Comparison of ENCODE assay signal across 8 cellular contexts in genomic region chrX:46545111-46546005, GRCh38. TPM values are rescaled to one million over a fixed set of nuclear protein-coding genes. Genes with fewer than 3 reads are reported as not detected.
A peak's percentile ranks its signal among the peaks of the same experiment; 100 is the strongest.
DNase-seq lines count a peak whose midpoint lies in the region; ATAC-seq and TF ChIP-seq lines count a peak whose summit lies in the region.

ZNF674 (minus strand) TSS chrX:46545421; CDS start chrX:46542087, 3,334 bp downstream.

- H4K20me1 ChIP-seq in DND-41 (ENCODE audit: insufficient read depth, low read length) (peaks cover 7% of the 10 kb centered on the region; the same call in 1 of the 2 replicates), fibroblast of lung (ENCODE audit: control insufficient read depth, extremely low read depth, insufficient read depth, low read length) (no peaks in the 10 kb centered on the region)

- peak; percentile 92 for DNase-seq in DND-41
- peak; percentile 96 for DNase-seq in KBM-7
- peak; percentile 92 to 94 for DNase-seq in activated T-cell treated with anti-CD3 and anti-CD28 coated beads, Interleukin-2, amount 50 U/mL, for 72 hours
- peak; percentile 87 to 92 for DNase-seq in fibroblast of lung (ENCODE audit: low read depth in 2 of 2)
- DNase-seq in naive thymus-derived CD4-positive, alpha-beta T cell, result peak; percentile 84 to 93 (median 90)

- intact Hi-C loops in naive thymus-derived CD4-positive, alpha-beta T cell (cut with micrococcal nuclease), result loop anchor here (1.0 to 10.0 kb wide), 13 partner anchors 28 to 1673 kb away; partner anchors contain the start of genes CHST7 (in 2 of the 2), KDM6A (in 2 of the 2), NDUFB11 (in 2 of the 2) and RBM10 (in 2 of the 2)

- H3K9me3 ChIP-seq in DND-41 (ENCODE audit: insufficient read depth, low read length, severe bottlenecking) (no peaks in the 10 kb centered on the region), fibroblast of lung (ENCODE audit: control insufficient read depth, insufficient read depth, low read depth, low read length) (no peaks in the 10 kb centered on the region)
- no peaks in the 10 kb centered on the region for H3K9me3 ChIP-seq in naive thymus-derived CD4-positive, alpha-beta T cell (ENCODE audit: control insufficient read depth in 2 of 3, low read length in 3 of 3)

- H2AFZ ChIP-seq in DND-41 (ENCODE audit: low read depth, low read length), result peak within 1 kb of the TSS; percentile 87
- H2AFZ ChIP-seq in fibroblast of lung (ENCODE audit: low read length), result peak within 1 kb of the TSS; percentile 28

- POLR2A ChIA-PET in naive thymus-derived CD4-positive, alpha-beta T cell (lab: Charles Lee), result no interaction called here

- H3K36me3 ChIP-seq in DND-41 (ENCODE audit: insufficient read depth, low read length) (peaks cover 18% of the 10 kb centered on the region), fibroblast of lung (ENCODE audit: control insufficient read depth, insufficient read depth, low read length) (no peaks in the 10 kb centered on the region)
- H3K36me3 ChIP-seq in naive thymus-derived CD4-positive, alpha-beta T cell (ENCODE audit: control insufficient read depth in 2 of 3, insufficient read depth in 3 of 3, low read length in 3 of 3), result no peaks in the 10 kb centered on the region

- in situ Hi-C loops in KBM-7 (cut with MboI; ENCODE audit: low pct_unique_long_range_greater_than_20kb, low sequenced_read_pairs), result no loop called here

- ATAC-seq in DND-41 (ENCODE audit: insufficient read depth, low read depth) (peak; percentile 95), GM21723 (IDR thresholded peaks at IDR 0.05; ENCODE audit: unreplicated experiment) (peak; percentile 82)
- ATAC-seq in activated T-cell treated with anti-CD3 and anti-CD28 coated beads, Interleukin-2, amount 50 U/mL, for 72 hours (replicated peaks in 1 of 2), result peak; percentile 89 to 92
- peak; percentile 97 for ATAC-seq in naive thymus-derived CD4-positive, alpha-beta T cell
- ATAC-seq in stimulated activated memory B cell treated with anti-CD40 and anti-IgM and Interleukin-4, amounts not matched to agents 10 μg/mL and 1 μg/mL and 100 μg/mL, for 72 hours, result peak; percentile 95

- peaks cover 2% of the 10 kb centered on the region in 2 donors for H3K36me3 Mint-ChIP-seq in activated T-cell treated with anti-CD3 and anti-CD28 coated beads, Interleukin-2, amount 50 U/mL, for 72 hours (ENCODE audit: insufficient read depth in 2 of 2)
- peaks cover 0 to 6% (median 3%) of the 10 kb centered on the region in 5 donors for H3K36me3 Mint-ChIP-seq in naive thymus-derived CD4-positive, alpha-beta T cell
- H3K36me3 Mint-ChIP-seq in stimulated activated memory B cell treated with anti-CD40 and anti-IgM and Interleukin-4, amounts not matched to agents 10 μg/mL and 1 μg/mL and 100 μg/mL, for 72 hours, result peaks cover 6% of the 10 kb centered on the region

- peak; percentile 63 for TF ChIP-seq CTCF in DND-41 (IDR thresholded peaks at IDR 0.05; ENCODE audit: borderline replicate concordance, extremely low read depth, low read length, poor library complexity, severe bottlenecking)
- TF ChIP-seq CTCF in fibroblast of lung (conservative IDR thresholded peaks at IDR 0.05 in 1 of 2, IDR thresholded peaks at IDR 0.05 in 1 of 2; ENCODE audit: low read depth in 1 of 2, low read length in 2 of 2), result no peak

- H3K9me3 Mint-ChIP-seq in activated T-cell treated with anti-CD3 and anti-CD28 coated beads, Interleukin-2, amount 50 U/mL, for 72 hours, result peaks cover 0 to 3% of the 10 kb centered on the region in 2 donors
- H3K9me3 Mint-ChIP-seq in naive thymus-derived CD4-positive, alpha-beta T cell, result peaks cover 0 to 4% (median 0%) of the 10 kb centered on the region in 11 donors
- H3K9me3 Mint-ChIP-seq in stimulated activated memory B cell treated with anti-CD40 and anti-IgM and Interleukin-4, amounts not matched to agents 10 μg/mL and 1 μg/mL and 100 μg/mL, for 72 hours, result no peaks in the 10 kb centered on the region

- no peaks in the 10 kb centered on the region for H3K27me3 Mint-ChIP-seq in activated T-cell treated with anti-CD3 and anti-CD28 coated beads, Interleukin-2, amount 50 U/mL, for 72 hours (ENCODE audit: low read depth)
- H3K27me3 Mint-ChIP-seq in naive thymus-derived CD4-positive, alpha-beta T cell, result no peaks in the 10 kb centered on the region
- H3K27me3 Mint-ChIP-seq in stimulated activated memory B cell treated with anti-CD40 and anti-IgM and Interleukin-4, amounts not matched to agents 10 μg/mL and 1 μg/mL and 100 μg/mL, for 72 hours, result no peaks in the 10 kb centered on the region

- H3K9ac ChIP-seq in DND-41 (ENCODE audit: low read depth, low read length) (peak within 1 kb of the TSS; percentile 88), fibroblast of lung (ENCODE audit: insufficient read depth, low read length) (peak within 1 kb of the TSS; percentile 91)

- peak within 1 kb of the TSS; percentile 74 to 79; a peak in 3 of 4 replicates for H3K4me3 ChIP-seq in DND-41 (ENCODE audit: low read depth in 1 of 2, low read length in 2 of 2)
- H3K4me3 ChIP-seq in fibroblast of lung (replicated peaks in 1 of 4; ENCODE audit: control extremely low read depth in 1 of 4, insufficient read depth in 1 of 4, low read depth in 3 of 4, low read length in 4 of 4), result peak within 1 kb of the TSS; percentile 68 to 82 (median 78)
- H3K4me3 ChIP-seq in naive thymus-derived CD4-positive, alpha-beta T cell (ENCODE audit: low read length), result peak within 1 kb of the TSS; percentile 81

- peak within 1 kb of the TSS; percentile 67 for H3K4me2 ChIP-seq in DND-41 (ENCODE audit: insufficient read depth, low read length)
- peak within 1 kb of the TSS; percentile 79 for H3K4me2 ChIP-seq in fibroblast of lung (ENCODE audit: extremely low read depth, insufficient read depth, low read length)

- peaks cover 28% of the 10 kb centered on the region for H3K4me1 Mint-ChIP-seq in activated T-cell treated with anti-CD3 and anti-CD28 coated beads, Interleukin-2, amount 50 U/mL, for 72 hours (ENCODE audit: low read depth)
- peaks cover 0 to 29% (median 25%) of the 10 kb centered on the region in 7 donors for H3K4me1 Mint-ChIP-seq in naive thymus-derived CD4-positive, alpha-beta T cell
- peaks cover 15% of the 10 kb centered on the region for H3K4me1 Mint-ChIP-seq in stimulated activated memory B cell treated with anti-CD40 and anti-IgM and Interleukin-4, amounts not matched to agents 10 μg/mL and 1 μg/mL and 100 μg/mL, for 72 hours

- H3K27ac Mint-ChIP-seq in activated T-cell treated with anti-CD3 and anti-CD28 coated beads, Interleukin-2, amount 50 U/mL, for 72 hours, result peak within 1 kb of the TSS; percentile 97
- peak within 1 kb of the TSS; percentile 93 to 100 (median 96) for H3K27ac Mint-ChIP-seq in naive thymus-derived CD4-positive, alpha-beta T cell
- H3K27ac Mint-ChIP-seq in stimulated activated memory B cell treated with anti-CD40 and anti-IgM and Interleukin-4, amounts not matched to agents 10 μg/mL and 1 μg/mL and 100 μg/mL, for 72 hours, result peak within 1 kb of the TSS; percentile 90

- peak within 1 kb of the TSS; percentile 85 to 96 for H3K4me3 Mint-ChIP-seq in activated T-cell treated with anti-CD3 and anti-CD28 coated beads, Interleukin-2, amount 50 U/mL, for 72 hours
- H3K4me3 Mint-ChIP-seq in naive thymus-derived CD4-positive, alpha-beta T cell, result peak within 1 kb of the TSS; percentile 92 to 100 (median 96)
- H3K4me3 Mint-ChIP-seq in stimulated activated memory B cell treated with anti-CD40 and anti-IgM and Interleukin-4, amounts not matched to agents 10 μg/mL and 1 μg/mL and 100 μg/mL, for 72 hours, result peak within 1 kb of the TSS; percentile 96

- H3K79me2 ChIP-seq in DND-41 (ENCODE audit: insufficient read depth, low read length), result peaks cover 47% of the 10 kb centered on the region
- H3K79me2 ChIP-seq in fibroblast of lung (ENCODE audit: control insufficient read depth, insufficient read depth, low read length), result peaks cover 30% of the 10 kb centered on the region

- peaks cover 29% of the 10 kb centered on the region for H3K4me1 ChIP-seq in DND-41 (ENCODE audit: insufficient read depth, low read length)
- H3K4me1 ChIP-seq in fibroblast of lung (ENCODE audit: control insufficient read depth, extremely low read depth, insufficient read depth, low read length), result peaks cover 2% of the 10 kb centered on the region
- H3K4me1 ChIP-seq in naive thymus-derived CD4-positive, alpha-beta T cell (ENCODE audit: control insufficient read depth in 2 of 2, insufficient read depth in 2 of 2, low read length in 2 of 2), result peaks cover 6 to 18% of the 10 kb centered on the region in 2 donors

- peak within 1 kb of the TSS; percentile 89 for H3K27ac ChIP-seq in DND-41 (ENCODE audit: low read length)
- H3K27ac ChIP-seq in fibroblast of lung (ENCODE audit: insufficient read depth, low read length), result peak within 1 kb of the TSS; percentile 92
- H3K27ac ChIP-seq in naive thymus-derived CD4-positive, alpha-beta T cell (ENCODE audit: low read depth, low read length), result peak within 1 kb of the TSS; percentile 90

- H3K27me3 ChIP-seq in DND-41 (ENCODE audit: insufficient read depth, low read length, poor library complexity) (no peaks in the 10 kb centered on the region), fibroblast of lung (ENCODE audit: control insufficient read depth, insufficient read depth, low read length) (no peaks in the 10 kb centered on the region)
- no peaks in the 10 kb centered on the region for H3K27me3 ChIP-seq in naive thymus-derived CD4-positive, alpha-beta T cell (ENCODE audit: control insufficient read depth in 2 of 2, insufficient read depth in 2 of 2, low read length in 2 of 2)

- CTCF ChIA-PET in naive thymus-derived CD4-positive, alpha-beta T cell (lab: Charles Lee), result no interaction called here

RNA-seq across cellular contexts. Expression of gene ZNF674, which starts in this region (rescaled TPM):
- polyA plus RNA-seq in PFSK-1 (2012; ENCODE audit: insufficient read length, low read depth), result 7.3 TPM
- total RNA-seq in activated T-cell treated with anti-CD3 and anti-CD28 coated beads, Interleukin-2, amount 50 U/mL, for 72 hours, result 1 to 10 TPM; 3.7 to 4.3 TPM
- total RNA-seq in fibroblast of lung, result 6.9 and 8.3 TPM in 2 replicates
- polyA plus RNA-seq in fibroblast of lung, result 1.8 and 3.2 TPM in 2 replicates
- 1.1 and 1.7 TPM in 2 replicates for polyA plus RNA-seq in fibroblast of lung (2012)
- polyA minus RNA-seq in fibroblast of lung (ENCODE audit: low replicate concordance), result 9.6 and 13.8 TPM in 2 replicates
- total RNA-seq in naive thymus-derived CD4-positive, alpha-beta T cell, result 1 to 10 TPM; 2.1 to 6.9 (median 5.8) TPM
- polyA plus RNA-seq in naive thymus-derived CD4-positive, alpha-beta T cell, result under 1 TPM; 0.77 to 0.86 TPM

Comparison
In these comparisons a context has a peak if more than half of its experiments do, and no peak if none do; other contexts are left out.
1. Peak in every context shown above with its lines: DNase-seq, ATAC-seq, H3K4me3 ChIP-seq and H3K27ac ChIP-seq.